ENCODE assay signal across 19 cellular contexts in genomic region chr11:65185869-65186341, GRCh38. TPM values are rescaled to one million over a fixed set of nuclear protein-coding genes. Genes with fewer than 3 reads are reported as not detected.
A peak's percentile ranks its signal among the peaks of the same experiment; 100 is the strongest.
DNase-seq lines count a peak whose midpoint lies in the region; ATAC-seq, FAIRE-seq and TF ChIP-seq lines count a peak whose summit lies in the region.
"Had no signal": no experiment of that assay in that cellular context is flagged by ENCODE, and none has a peak within 500 bp of the region (broad histone marks: within the 10 kb centered on the region; RNA-seq: fewer than 3 reads in every experiment).

No MANE protein-coding gene starts in this region.

- intact Hi-C loops in HepG2 (cut with micrococcal nuclease; ENCODE audit: unreplicated experiment) (no loop called here), ascending aorta (cut with DNase I) (no loop called here)

- H3K27ac ChIP-seq in HUES64 (ENCODE audit: low read depth, low read length) = peak overlapping the region; percentile 80; the same call in 1 of the 2 replicates
- no peak overlapping the region for H3K27ac ChIP-seq in HepG2 (ENCODE audit: extremely low read length, insufficient read depth, low read length)
- no peak overlapping the region for H3K27ac ChIP-seq in ascending aorta
- H3K27ac ChIP-seq: heart right ventricle, SK-N-MC, vagina had no signal

- no peak for TF ChIP-seq POLR2A in HepG2 (IDR thresholded peaks at IDR 0.05; ENCODE audit: insufficient read depth in 1 of 2, low read depth in 2 of 2, low read length in 2 of 2)

- peaks cover 14% of the 10 kb centered on the region for H3K79me2 ChIP-seq in HepG2 (ENCODE audit: insufficient read depth, low read length)

- ATAC-seq in HepG2 (no peak), GM21381 (IDR thresholded peaks at IDR 0.05; ENCODE audit: unreplicated experiment) (no peak)
- ATAC-seq: heart right ventricle had no signal

- no peak for DNase-seq in GM12864 (ENCODE audit: low read depth)
- DNase-seq in astrocyte of the spinal cord (ENCODE audit: low read depth, low spot score) = no peak
- DNase-seq in HepG2 (ENCODE audit: low spot score) = no peak
- no peak for DNase-seq in ascending aorta (ENCODE audit: low spot score in 2 of 2)
- DNase-seq in GM20000 (ENCODE audit: low spot score) = no peak
- no peak for DNase-seq in activated gamma-delta T cell treated with Interleukin-2 at 50 U/mL for 16 hours
- DNase-seq: activated CD4-positive, CD25-positive, alpha-beta regulatory T cell; activated naive CD8-positive, alpha-beta T cell treated with anti-CD3 and anti-CD28 coated beads for 36 hours; heart right ventricle; NCI-H1092 treated with DMSO at 0.1 percent for 48 hours had no signal

- no peaks in the 10 kb centered on the region for H3K9me3 ChIP-seq in HUES64 (ENCODE audit: insufficient read depth, low read depth, low read length)
- H3K9me3 ChIP-seq in HepG2 (ENCODE audit: low read length) = no peaks in the 10 kb centered on the region
- no peaks in the 10 kb centered on the region for H3K9me3 ChIP-seq in ascending aorta
- H3K9me3 ChIP-seq: HAP-1, heart right ventricle, vagina had no signal

- H3K36me3 ChIP-seq in HUES64 (ENCODE audit: insufficient read depth, low read length) (peaks cover 45% of the 10 kb centered on the region), HepG2 (replicated peaks in 1 of 2; ENCODE audit: control insufficient read depth in 1 of 2, insufficient read depth in 2 of 2, low read length in 2 of 2) (peaks cover 8 to 39% of the 10 kb centered on the region in 2 experiments; a peak in 4 of 5 replicates), ascending aorta (peaks cover 36 to 51% of the 10 kb centered on the region in 2 donors)

- H3K4me1 ChIP-seq in HUES64 (ENCODE audit: insufficient read depth, low read length) (peaks cover 26% of the 10 kb centered on the region), HepG2 (ENCODE audit: insufficient read depth, low read length) (peaks cover 16% of the 10 kb centered on the region), ascending aorta (peaks cover 2 to 9% of the 10 kb centered on the region in 2 donors)

- no peak overlapping the region for H2AFZ ChIP-seq in HepG2 (ENCODE audit: low read length)

- TF ChIP-seq EP300 in HepG2 (IDR thresholded peaks at IDR 0.05; ENCODE audit: low read depth in 2 of 2, low read length in 2 of 2) (no peak), HepG2 (CRISPR knock-in tag; IDR thresholded peaks at IDR 0.05; ENCODE audit: borderline replicate concordance) (no peak)

- H3K9ac ChIP-seq in HUES64 (ENCODE audit: low read depth, low read length) = no peak overlapping the region
- H3K9ac ChIP-seq in HepG2 (ENCODE audit: insufficient read depth, low read depth, low read length) = no peak overlapping the region

- CTCF ChIA-PET in HepG2 (lab: Yijun Ruan, JAX; ENCODE audit: low intra/inter-chr PET ratio, low total read pairs) = no interaction called here

- no TSS peak for BruUV-seq in HepG2 (replicated peaks; lab: Mats Ljungman, UMichigan)

- H3K27me3 ChIP-seq in HUES64 (ENCODE audit: insufficient read depth, low read length) (no peaks in the 10 kb centered on the region), HepG2 (ENCODE audit: control insufficient read depth in 1 of 2, insufficient read depth in 2 of 2, low read length in 2 of 2) (no peaks in the 10 kb centered on the region; a peak in 1 of 5 replicates), ascending aorta (no peaks in the 10 kb centered on the region)
- H3K27me3 ChIP-seq: heart right ventricle, vagina had no signal

- TF ChIP-seq RAD21 in HepG2 (CRISPR knock-in tag; IDR thresholded peaks at IDR 0.05) = no peak

- no peak overlapping the region for H3K4me3 ChIP-seq in GM12864 (ENCODE audit: low read depth, low read length)
- H3K4me3 ChIP-seq in HUES64 (ENCODE audit: low read length) = peak overlapping the region; percentile 31; the same call in 1 of the 2 replicates
- no peak overlapping the region for H3K4me3 ChIP-seq in astrocyte of the spinal cord (ENCODE audit: low read depth, low read length)
- no peak overlapping the region for H3K4me3 ChIP-seq in HepG2 (replicated peaks in 1 of 3; ENCODE audit: insufficient read depth in 1 of 3, low read depth in 2 of 3, low read length in 3 of 3)
- H3K4me3 ChIP-seq in ascending aorta = no peak overlapping the region
- H3K4me3 ChIP-seq: HAP-1, heart right ventricle, SK-N-MC, vagina had no signal

- FAIRE-seq in HepG2 (lab: Jason Lieb, UNC) = no peak
- FAIRE-seq: G401.6 had no signal

- WGBS in HUES64 = 86% methylated on average over 18 of the region's 18 CpGs
- 95% methylated on average over 11 of the region's 18 CpGs for WGBS in HepG2 (ENCODE audit: low lambda C conversion rate)

- TF ChIP-seq CTCF in GM12864 (IDR thresholded peaks at IDR 0.05; ENCODE audit: low read depth, low read length, missing control alignments) = peak; percentile 30
- peak; percentile 17 for TF ChIP-seq CTCF in astrocyte of the spinal cord (IDR thresholded peaks at IDR 0.05; ENCODE audit: low read depth, low read length)
- TF ChIP-seq CTCF in HepG2 (CRISPR knock-in tag; IDR thresholded peaks at IDR 0.05) = peak; percentile 32
- no peak for TF ChIP-seq CTCF in ascending aorta (IDR thresholded peaks at IDR 0.05)
- TF ChIP-seq CTCF in GM20000 (IDR thresholded peaks at IDR 0.05; ENCODE audit: extremely low read depth, missing control alignments) = no peak

- H4K20me1 ChIP-seq in HepG2 (ENCODE audit: insufficient read depth, low read length) = no peaks in the 10 kb centered on the region

- in situ Hi-C loops in astrocyte of the spinal cord (cut with HindIII; ENCODE audit: low sequenced_read_pairs) = no loop called here
- in situ Hi-C loops in HepG2 (cut with HindIII; ENCODE audit: extremely low pct_ligation_motif_present, low pct_unique_long_range_greater_than_20kb) = no loop called here

- no peak overlapping the region for H3K4me2 ChIP-seq in HepG2 (ENCODE audit: low read depth, low read length)

- POLR2A ChIA-PET in HepG2 (lab: Yijun Ruan, JAX) = interaction anchor here (1.1 kb wide), 2 partner anchors 51 to 64 kb away, joined by 3 to 4 read pairs; partner anchors contain the start of genes FAU and MRPL49

RNA-seq across cellular contexts. Expression of gene CAPN1, which starts 4.2 kb away (rescaled TPM):
- polyA plus RNA-seq in HUES64 (2013, experiment 1 of 2) = 82.8 TPM
- polyA plus RNA-seq in HUES64 (2013, experiment 2 of 2) = 78.6 TPM
- total RNA-seq in HepG2 (2016; rRNA removed; fragmentation: Illumina TruSeq; extraction: Trizol) = 51.2 and 57.3 TPM in 2 replicates
- 26.4 and 34.4 TPM in 2 replicates for total RNA-seq in HepG2 (2016; cell fraction: cytosol; rRNA removed; fragmentation: Illumina TruSeq; extraction: Trizol; ENCODE audit: low read depth)
- total RNA-seq in HepG2 (2016; cell fraction: insoluble cytoplasmic fraction; rRNA removed; fragmentation: Illumina TruSeq; extraction: Trizol) = 43.3 and 63.5 TPM in 2 replicates
- total RNA-seq in HepG2 (2016; cell fraction: membrane; rRNA removed; fragmentation: Illumina TruSeq; extraction: Trizol) = 26.6 and 29.7 TPM in 2 replicates
- 37.0 and 44.2 TPM in 2 replicates for total RNA-seq in HepG2 (2016; cell fraction: nucleus; rRNA removed; fragmentation: Illumina TruSeq; extraction: Trizol)
- 82.6 and 92.6 TPM in 2 replicates for polyA plus RNA-seq in HepG2 (2011; rRNA removed)
- polyA plus RNA-seq in HepG2 (2011; cell fraction: cytosol; rRNA removed) = 23.9 and 34.7 TPM in 2 replicates
- 429 and 543 TPM in 2 replicates for polyA plus RNA-seq in HepG2 (2011; cell fraction: nucleus; rRNA removed)
- polyA plus RNA-seq in HepG2 (2012) = 41.7 and 58.1 TPM in 2 replicates
- polyA plus RNA-seq in HepG2 (2016; cell fraction: cytosol; fragmentation: Illumina TruSeq; extraction: Trizol; ENCODE audit: low read depth) = 11.8 and 12.0 TPM in 2 replicates
- polyA plus RNA-seq in HepG2 (2016; cell fraction: insoluble cytoplasmic fraction; fragmentation: Illumina TruSeq; extraction: Trizol; ENCODE audit: low read depth) = 39.8 and 54.5 TPM in 2 replicates
- polyA plus RNA-seq in HepG2 (2016; cell fraction: membrane; fragmentation: Illumina TruSeq; extraction: Trizol; ENCODE audit: low read depth) = 24.4 and 28.3 TPM in 2 replicates
- 116 and 118 TPM in 2 replicates for polyA plus RNA-seq in HepG2 (2016; cell fraction: nucleus; fragmentation: Illumina TruSeq; extraction: Trizol; ENCODE audit: insufficient read depth, low read depth)
- polyA minus RNA-seq in HepG2 (2011; rRNA and poly(A)+ RNA removed; ENCODE audit: low replicate concordance) = 129 and 175 TPM in 2 replicates
- 33.2 and 36.8 TPM in 2 replicates for polyA minus RNA-seq in HepG2 (2011; cell fraction: cytosol; rRNA and poly(A)+ RNA removed)
- 47.1 and 54.0 TPM in 2 replicates for polyA minus RNA-seq in HepG2 (2011; cell fraction: nucleus; rRNA and poly(A)+ RNA removed)
- total RNA-seq in ascending aorta = 239 TPM

RNA-seq across cellular contexts. Expression of gene SPDYC, which starts 15.9 kb away (rescaled TPM):
- polyA plus RNA-seq in HUES64 (2013, experiment 1 of 2) = not detected
- polyA plus RNA-seq in HUES64 (2013, experiment 2 of 2) = not detected
- total RNA-seq in HepG2 (2016; rRNA removed; fragmentation: Illumina TruSeq; extraction: Trizol) = 0.15 TPM in 1 of 2 replicates, not detected in the other
- not detected in 2 replicates for total RNA-seq in HepG2 (2016; cell fraction: cytosol; rRNA removed; fragmentation: Illumina TruSeq; extraction: Trizol; ENCODE audit: low read depth)
- total RNA-seq in HepG2 (2016; cell fraction: insoluble cytoplasmic fraction; rRNA removed; fragmentation: Illumina TruSeq; extraction: Trizol) = 0.15 and 0.19 TPM in 2 replicates
- total RNA-seq in HepG2 (2016; cell fraction: membrane; rRNA removed; fragmentation: Illumina TruSeq; extraction: Trizol) = not detected in 2 replicates
- not detected in 2 replicates for total RNA-seq in HepG2 (2016; cell fraction: nucleus; rRNA removed; fragmentation: Illumina TruSeq; extraction: Trizol)
- 0.26 and 0.33 TPM in 2 replicates for polyA plus RNA-seq in HepG2 (2011; rRNA removed)
- 0.18 and 0.28 TPM in 2 replicates for polyA plus RNA-seq in HepG2 (2011; cell fraction: cytosol; rRNA removed)
- polyA plus RNA-seq in HepG2 (2011; cell fraction: nucleus; rRNA removed) = 0.42 and 0.71 TPM in 2 replicates
- 0.39 and 0.44 TPM in 2 replicates for polyA plus RNA-seq in HepG2 (2012)
- not detected in 2 replicates for polyA plus RNA-seq in HepG2 (2016; cell fraction: cytosol; fragmentation: Illumina TruSeq; extraction: Trizol; ENCODE audit: low read depth)
- not detected in 2 replicates for polyA plus RNA-seq in HepG2 (2016; cell fraction: insoluble cytoplasmic fraction; fragmentation: Illumina TruSeq; extraction: Trizol; ENCODE audit: low read depth)
- polyA plus RNA-seq in HepG2 (2016; cell fraction: membrane; fragmentation: Illumina TruSeq; extraction: Trizol; ENCODE audit: low read depth) = not detected in 2 replicates
- polyA plus RNA-seq in HepG2 (2016; cell fraction: nucleus; fragmentation: Illumina TruSeq; extraction: Trizol; ENCODE audit: insufficient read depth, low read depth) = 0.52 TPM in 1 of 2 replicates, not detected in the other
- polyA minus RNA-seq in HepG2 (2011; rRNA and poly(A)+ RNA removed; ENCODE audit: low replicate concordance) = not detected in 2 replicates
- polyA minus RNA-seq in HepG2 (2011; cell fraction: cytosol; rRNA and poly(A)+ RNA removed) = 0.59 TPM in 1 of 2 replicates, not detected in the other
- polyA minus RNA-seq in HepG2 (2011; cell fraction: nucleus; rRNA and poly(A)+ RNA removed) = not detected in 2 replicates
- not detected for total RNA-seq in ascending aorta
- total RNA-seq: activated naive CD8-positive, alpha-beta T cell treated with anti-CD3 and anti-CD28 coated beads for 36 hours; epithelial cell of proximal tubule; heart right ventricle; lower leg skin; vagina had no signal
- polyA plus RNA-seq: heart right ventricle, neural cell had no signal

RNA-seq across cellular contexts. Expression of gene SYVN1, which starts 51.6 kb away (rescaled TPM):
- 17.1 TPM for polyA plus RNA-seq in HUES64 (2013, experiment 1 of 2)
- polyA plus RNA-seq in HUES64 (2013, experiment 2 of 2) = 20.0 TPM
- total RNA-seq in HepG2 (2016; rRNA removed; fragmentation: Illumina TruSeq; extraction: Trizol) (7.4 and 10.3 TPM in 2 replicates), ascending aorta (229 TPM)
- total RNA-seq in HepG2 (2016; cell fraction: cytosol; rRNA removed; fragmentation: Illumina TruSeq; extraction: Trizol; ENCODE audit: low read depth) = 5.5 and 6.4 TPM in 2 replicates
- 7.6 and 9.3 TPM in 2 replicates for total RNA-seq in HepG2 (2016; cell fraction: insoluble cytoplasmic fraction; rRNA removed; fragmentation: Illumina TruSeq; extraction: Trizol)
- total RNA-seq in HepG2 (2016; cell fraction: membrane; rRNA removed; fragmentation: Illumina TruSeq; extraction: Trizol) = 5.6 and 6.7 TPM in 2 replicates
- total RNA-seq in HepG2 (2016; cell fraction: nucleus; rRNA removed; fragmentation: Illumina TruSeq; extraction: Trizol) = 25.3 and 26.9 TPM in 2 replicates
- polyA plus RNA-seq in HepG2 (2011; rRNA removed) = 22.5 and 25.8 TPM in 2 replicates
- 17.6 and 23.4 TPM in 2 replicates for polyA plus RNA-seq in HepG2 (2011; cell fraction: cytosol; rRNA removed)
- polyA plus RNA-seq in HepG2 (2011; cell fraction: nucleus; rRNA removed) = 115 and 119 TPM in 2 replicates
- 33.9 and 47.9 TPM in 2 replicates for polyA plus RNA-seq in HepG2 (2012)
- 2.0 and 2.2 TPM in 2 replicates for polyA plus RNA-seq in HepG2 (2016; cell fraction: cytosol; fragmentation: Illumina TruSeq; extraction: Trizol; ENCODE audit: low read depth)
- polyA plus RNA-seq in HepG2 (2016; cell fraction: insoluble cytoplasmic fraction; fragmentation: Illumina TruSeq; extraction: Trizol; ENCODE audit: low read depth) = 7.4 and 12.4 TPM in 2 replicates
- polyA plus RNA-seq in HepG2 (2016; cell fraction: membrane; fragmentation: Illumina TruSeq; extraction: Trizol; ENCODE audit: low read depth) = 3.4 and 4.9 TPM in 2 replicates
- polyA plus RNA-seq in HepG2 (2016; cell fraction: nucleus; fragmentation: Illumina TruSeq; extraction: Trizol; ENCODE audit: insufficient read depth, low read depth) = 64.5 and 69.0 TPM in 2 replicates
- polyA minus RNA-seq in HepG2 (2011; rRNA and poly(A)+ RNA removed; ENCODE audit: low replicate concordance) = 98.7 and 122 TPM in 2 replicates
- polyA minus RNA-seq in HepG2 (2011; cell fraction: cytosol; rRNA and poly(A)+ RNA removed) = 35.8 and 47.2 TPM in 2 replicates
- polyA minus RNA-seq in HepG2 (2011; cell fraction: nucleus; rRNA and poly(A)+ RNA removed) = 51.0 and 56.2 TPM in 2 replicates

Comparison
In these comparisons a context has a peak if more than half of its experiments do, and no peak if none do; other contexts are left out.
1. CTCF ChIP-seq: peak in GM12864 (single experiment), astrocyte of the spinal cord (single experiment) and HepG2 (single experiment); none in ascending aorta (0 of 3) and GM20000 (single experiment).